8 cellular contexts compared by ENCODE assay signal in the genomic region with DNA sequence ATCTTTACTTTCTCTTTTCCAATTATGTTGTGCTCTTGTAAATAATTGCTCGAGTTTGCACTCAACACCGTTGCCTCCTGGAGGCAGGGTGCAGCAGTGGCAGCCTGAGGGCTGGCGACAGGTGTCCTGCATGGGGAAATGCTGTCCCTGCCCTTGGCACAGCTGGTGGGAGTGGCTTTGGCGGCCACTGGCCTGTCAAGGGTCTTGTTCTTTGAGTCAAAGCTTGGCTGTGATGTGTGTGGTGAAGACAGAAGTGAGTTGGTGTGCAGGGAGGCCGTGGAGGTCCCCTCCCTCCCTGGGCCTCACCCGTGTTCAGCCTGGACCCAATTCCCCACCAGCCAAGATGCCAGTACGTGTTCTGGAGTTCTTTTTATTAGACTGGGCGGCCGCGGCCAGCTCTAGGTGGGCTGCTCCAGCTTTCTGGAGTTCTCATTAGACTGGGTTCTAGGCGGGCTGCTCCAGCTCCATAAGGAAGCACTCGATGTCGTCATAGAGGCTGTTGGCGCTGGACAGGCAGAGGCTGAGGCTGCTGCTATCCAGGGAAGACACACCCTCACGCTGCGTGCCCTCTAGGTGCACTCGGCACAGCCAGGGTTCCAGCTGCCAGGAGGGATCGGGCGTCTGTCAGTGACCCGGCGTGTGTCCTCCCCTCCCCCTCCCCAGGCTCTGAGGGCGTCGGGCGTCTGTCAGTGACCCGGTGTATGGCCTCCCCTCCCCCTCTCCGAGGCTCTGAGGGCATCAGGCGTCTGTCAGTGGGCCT. TPM values are rescaled to one million over a fixed set of nuclear protein-coding genes. Genes with fewer than 3 reads are reported as not detected.
A peak's percentile ranks its signal among the peaks of the same experiment; 100 is the strongest.
DNase-seq lines count a peak whose midpoint lies in the region; ATAC-seq and TF ChIP-seq lines count a peak whose summit lies in the region.

No MANE protein-coding gene starts in this region.

- peak overlapping the region; percentile 70 for H3K4me3 Mint-ChIP-seq in T-helper 1 cell treated with Interleukin-12 subunit alpha and Interleukin-12 subunit beta and Interleukin-4 antibody, amounts not matched to agents 30 μg/mL and 1 μg/mL, for 36 hours
- H3K4me3 Mint-ChIP-seq in glutamatergic neuron (ENCODE audit: unreplicated experiment) = peak overlapping the region; percentile 57

- DNase-seq in left cardiac atrium (peak; percentile 33), cardiac septum (ENCODE audit: low spot score) (no peak), glutamatergic neuron (peak; percentile 63), globus pallidus (ENCODE audit: low spot score) (no peak)

- H3K27ac Mint-ChIP-seq in T-helper 1 cell treated with Interleukin-12 subunit alpha and Interleukin-12 subunit beta and Interleukin-4 antibody, amounts not matched to agents 30 μg/mL and 1 μg/mL, for 36 hours = peak overlapping the region; percentile 81
- H3K27ac Mint-ChIP-seq in glutamatergic neuron (ENCODE audit: unreplicated experiment) = peak overlapping the region; percentile 84

- peak; percentile 39 for TF ChIP-seq CTCF in glutamatergic neuron (IDR thresholded peaks at IDR 0.05; ENCODE audit: partially characterized antibody, unreplicated experiment)

- H3K4me1 Mint-ChIP-seq in T-helper 1 cell treated with Interleukin-12 subunit alpha and Interleukin-12 subunit beta and Interleukin-4 antibody, amounts not matched to agents 30 μg/mL and 1 μg/mL, for 36 hours (ENCODE audit: low read depth) = peaks cover 13% of the 10 kb centered on the region
- H3K4me1 Mint-ChIP-seq in glutamatergic neuron (ENCODE audit: low read depth, unreplicated experiment) = peaks cover 9% of the 10 kb centered on the region

- intact Hi-C loops in left cardiac atrium (cut with DNase I) = loop anchor here (5.0 to 10.0 kb wide), 2 partner anchors 35 to 58 kb away; a partner anchor contains a TSS
- intact Hi-C loops in cardiac septum (cut with DNase I) = no loop called here

- ATAC-seq in left cardiac atrium (no peak), HG02642 (IDR thresholded peaks at IDR 0.05; ENCODE audit: poor library complexity, unreplicated experiment) (no peak), HG02571 (IDR thresholded peaks at IDR 0.05; ENCODE audit: unreplicated experiment) (no peak), HG03378 (IDR thresholded peaks at IDR 0.05; ENCODE audit: unreplicated experiment) (no peak)

- H3K36me3 Mint-ChIP-seq in T-helper 1 cell treated with Interleukin-12 subunit alpha and Interleukin-12 subunit beta and Interleukin-4 antibody, amounts not matched to agents 30 μg/mL and 1 μg/mL, for 36 hours (ENCODE audit: low read depth) = peaks cover 29% of the 10 kb centered on the region
- H3K36me3 Mint-ChIP-seq in glutamatergic neuron (ENCODE audit: unreplicated experiment) = no peaks in the 10 kb centered on the region

- no peaks in the 10 kb centered on the region for H3K27me3 Mint-ChIP-seq in T-helper 1 cell treated with Interleukin-12 subunit alpha and Interleukin-12 subunit beta and Interleukin-4 antibody, amounts not matched to agents 30 μg/mL and 1 μg/mL, for 36 hours (ENCODE audit: low read depth)
- H3K27me3 Mint-ChIP-seq in glutamatergic neuron (ENCODE audit: unreplicated experiment) = peaks cover 8% of the 10 kb centered on the region

- no peaks in the 10 kb centered on the region for H3K9me3 Mint-ChIP-seq in T-helper 1 cell treated with Interleukin-12 subunit alpha and Interleukin-12 subunit beta and Interleukin-4 antibody, amounts not matched to agents 30 μg/mL and 1 μg/mL, for 36 hours
- peaks cover 10% of the 10 kb centered on the region for H3K9me3 Mint-ChIP-seq in glutamatergic neuron (ENCODE audit: unreplicated experiment)

RNA-seq across cellular contexts. Expression of a gene that starts 3.4 kb away (rescaled TPM):
- 10 to 100 TPM; 12.1 to 24.3 TPM for total RNA-seq in left cardiac atrium
- 9.7 TPM for total RNA-seq in cardiac septum
- 17.7 TPM for total RNA-seq in glutamatergic neuron (ENCODE audit: unreplicated experiment)

RNA-seq across cellular contexts. Expression of a gene that starts 12.4 kb away (rescaled TPM):
- total RNA-seq in left cardiac atrium (not detected), cardiac septum (not detected), glutamatergic neuron (ENCODE audit: unreplicated experiment) (not detected)

RNA-seq across cellular contexts. Expression of a gene that starts 14.6 kb away (rescaled TPM):
- total RNA-seq in left cardiac atrium (not detected), cardiac septum (not detected), glutamatergic neuron (ENCODE audit: unreplicated experiment) (not detected)

RNA-seq across cellular contexts. Expression of a gene that starts 24.7 kb away (rescaled TPM):
- total RNA-seq in left cardiac atrium = under 1 TPM; 0.15 to 0.29 TPM
- 0.81 TPM for total RNA-seq in cardiac septum
- total RNA-seq in glutamatergic neuron (ENCODE audit: unreplicated experiment) = 2.9 TPM

RNA-seq across cellular contexts. Expression of a gene that starts 36.1 kb away (rescaled TPM):
- total RNA-seq in left cardiac atrium (10 to 100 TPM; 17.3 to 21.5 TPM), cardiac septum (20.9 TPM), glutamatergic neuron (ENCODE audit: unreplicated experiment) (41.6 TPM)

Comparison
In these comparisons a context has a peak if more than half of its experiments do, and no peak if none do; other contexts are left out.
1. DNase-seq: peak in left cardiac atrium (single experiment) and glutamatergic neuron (single experiment); none in cardiac septum (single experiment) and globus pallidus (single experiment).